19 cellular contexts compared by ENCODE assay signal in genomic region chr3:178289544-178290160, GRCh38.
DNase-seq lines count a peak whose midpoint lies in the region; ATAC-seq and TF ChIP-seq lines count a peak whose summit lies in the region.
"Had no signal": no experiment of that assay in that cellular context is flagged by ENCODE, and none has a peak within 500 bp of the region (broad histone marks: within the 10 kb centered on the region; RNA-seq: fewer than 3 reads in every experiment).

No MANE protein-coding gene starts in this region.

- H3K27ac Mint-ChIP-seq in osteocyte (ENCODE audit: unreplicated experiment) (peak overlapping the region; percentile 29), CD14-positive monocyte (no peak overlapping the region), Calu3 (ENCODE audit: unreplicated experiment) (no peak overlapping the region)
- H3K27ac Mint-ChIP-seq: stimulated activated naive B cell treated with anti-CD40 and anti-IgM and Interleukin-4, amounts not matched to agents 10 μg/mL and 1 μg/mL and 100 μg/mL, for 72 hours had no signal

- BruUV-seq in A673 (replicated peaks; lab: Mats Ljungman, UMichigan) = no TSS peak
- no TSS peak for BruUV-seq in Calu3 (replicated peaks; lab: Mats Ljungman, UMichigan)

- H3K4me1 Mint-ChIP-seq in osteocyte (ENCODE audit: unreplicated experiment) (peaks cover 26% of the 10 kb centered on the region), CD14-positive monocyte (peaks cover 9% of the 10 kb centered on the region), Calu3 (ENCODE audit: low read depth, unreplicated experiment) (no peaks in the 10 kb centered on the region)
- H3K4me1 Mint-ChIP-seq: stimulated activated naive B cell treated with anti-CD40 and anti-IgM and Interleukin-4, amounts not matched to agents 10 μg/mL and 1 μg/mL and 100 μg/mL, for 72 hours had no signal

- no peaks in the 10 kb centered on the region for H3K36me3 ChIP-seq in A673 (ENCODE audit: insufficient read depth, low read length, poor library complexity, severe bottlenecking)
- H3K36me3 ChIP-seq: BE2C had no signal

- CTCF ChIA-PET in A673 (lab: Charles Lee) (no interaction called here), Calu3 (lab: Charles Lee) (no interaction called here)

- peaks cover 3% of the 10 kb centered on the region for H3K9me3 Mint-ChIP-seq in osteocyte (ENCODE audit: unreplicated experiment)
- peaks cover 2 to 18% (median 9%) of the 10 kb centered on the region in 7 donors for H3K9me3 Mint-ChIP-seq in CD14-positive monocyte
- no peaks in the 10 kb centered on the region for H3K9me3 Mint-ChIP-seq in Calu3 (ENCODE audit: low read depth, unreplicated experiment)

- H3K27me3 Mint-ChIP-seq in osteocyte (ENCODE audit: unreplicated experiment) = no peaks in the 10 kb centered on the region
- peaks cover 0 to 1% (median 1%) of the 10 kb centered on the region in 3 donors for H3K27me3 Mint-ChIP-seq in CD14-positive monocyte (ENCODE audit: low read depth in 3 of 3)
- no peaks in the 10 kb centered on the region for H3K27me3 Mint-ChIP-seq in Calu3 (ENCODE audit: unreplicated experiment)

- DNase-seq in MV-4-11 (lab: John Stamatoyannopoulos, UW) (peak; percentile 36), fibroblast of the aortic adventitia (ENCODE audit: low read depth) (peak; percentile 11), osteocyte (ENCODE audit: extremely low spot score, unreplicated experiment) (no peak), CD14-positive monocyte (ENCODE audit: low spot score) (no peak), A673 (ENCODE audit: low spot score) (no peak), Calu3 (no peak)
- DNase-seq in NK-92 treated with Interleukin-12 subunit alpha and Interleukin-12 subunit beta, amount 100 ng/mL, for 24 hours (lab: John Stamatoyannopoulos, UW) = no peak
- DNase-seq: activated CD4-positive, alpha-beta T cell treated with anti-CD3 and anti-CD28 coated beads, Interleukin-2, amount 50 U/mL, for 4 hours; activated effector memory CD4-positive, alpha-beta T cell treated with Interleukin-2 at 50 U/mL for 16 hours; BE2C; GM23248; midbrain; NCI-H526; stimulated activated CD4-positive, alpha-beta T cell treated with anti-CD3 and anti-CD28 coated beads, Interleukin-4, amount 100 ng/mL, for 24 hours; stimulated activated naive B cell treated with anti-CD40 and anti-IgM and Interleukin-4, amounts not matched to agents 10 μg/mL and 1 μg/mL and 100 μg/mL, for 72 hours; T-helper 9 cell had no signal

- H3K4me3 ChIP-seq in fibroblast of the aortic adventitia (ENCODE audit: low read depth, low read length) (no peak overlapping the region), A673 (ENCODE audit: low read depth, low read length, poor library complexity, severe bottlenecking) (no peak overlapping the region)
- H3K4me3 ChIP-seq: body of pancreas, GM23248 had no signal

- no peaks in the 10 kb centered on the region for H3K9me3 ChIP-seq in A673 (ENCODE audit: low read depth, low read length, poor library complexity, severe bottlenecking)
- H3K9me3 ChIP-seq: BE2C, body of pancreas had no signal

- TF ChIP-seq CTCF in fibroblast of the aortic adventitia (IDR thresholded peaks at IDR 0.05; ENCODE audit: insufficient read depth, low read length) (no peak), osteocyte (IDR thresholded peaks at IDR 0.05) (no peak), CD14-positive monocyte (IDR thresholded peaks at IDR 0.05) (no peak), A673 (conservative IDR thresholded peaks at IDR 0.05; ENCODE audit: low read depth, low read length) (no peak), Calu3 (IDR thresholded peaks at IDR 0.05; ENCODE audit: unreplicated experiment) (no peak)

- intact Hi-C loops in CD14-positive monocyte (cut with micrococcal nuclease) (no loop called here), A673 (cut with micrococcal nuclease; ENCODE audit: unreplicated experiment) (no loop called here), Calu3 (cut with micrococcal nuclease; ENCODE audit: unreplicated experiment) (no loop called here)

- H3K27ac ChIP-seq in A673 (ENCODE audit: low read depth, low read length, poor library complexity, severe bottlenecking) = no peak overlapping the region
- H3K27ac ChIP-seq: body of pancreas, GM23248, RWPE1 had no signal

- H3K36me3 Mint-ChIP-seq in osteocyte (ENCODE audit: unreplicated experiment) (no peaks in the 10 kb centered on the region), CD14-positive monocyte (no peaks in the 10 kb centered on the region), Calu3 (ENCODE audit: insufficient read depth, unreplicated experiment) (no peaks in the 10 kb centered on the region)
- H3K36me3 Mint-ChIP-seq: stimulated activated naive B cell treated with anti-CD40 and anti-IgM and Interleukin-4, amounts not matched to agents 10 μg/mL and 1 μg/mL and 100 μg/mL, for 72 hours had no signal

- POLR2A ChIA-PET in A673 (lab: Charles Lee; ENCODE audit: low non-redundant PET) = no interaction called here

- peaks cover 3% of the 10 kb centered on the region for H3K4me1 ChIP-seq in A673 (ENCODE audit: insufficient read depth, low read length, poor library complexity, severe bottlenecking)
- H3K4me1 ChIP-seq: body of pancreas had no signal

- peak; percentile 59 for ATAC-seq in GM18498 (IDR thresholded peaks at IDR 0.05; ENCODE audit: unreplicated experiment)
- ATAC-seq: body of pancreas; stimulated activated naive B cell treated with anti-CD40 and anti-IgM and Interleukin-4, amounts not matched to agents 10 μg/mL and 1 μg/mL and 100 μg/mL, for 72 hours had no signal

- H3K4me3 Mint-ChIP-seq in osteocyte (ENCODE audit: unreplicated experiment) (no peak overlapping the region), CD14-positive monocyte (peak overlapping the region in 1 of 2 donors; percentile 35), Calu3 (ENCODE audit: low read depth, unreplicated experiment) (no peak overlapping the region)
- H3K4me3 Mint-ChIP-seq: stimulated activated naive B cell treated with anti-CD40 and anti-IgM and Interleukin-4, amounts not matched to agents 10 μg/mL and 1 μg/mL and 100 μg/mL, for 72 hours had no signal

- H3K27me3 ChIP-seq in A673 (replicated peaks; ENCODE audit: insufficient read depth, low read depth, low read length, poor library complexity) = no peaks in the 10 kb centered on the region
- H3K27me3 ChIP-seq: BE2C, body of pancreas had no signal

Comparison
In these comparisons a context has a peak if more than half of its experiments do, and no peak if none do; other contexts are left out.
1. DNase-seq: peak in MV-4-11 (single experiment) and fibroblast of the aortic adventitia (single experiment); none in osteocyte (single experiment), CD14-positive monocyte (single experiment), A673 (single experiment), NK-92 treated with Interleukin-12 subunit alpha and Interleukin-12 subunit beta, amount 100 ng/mL, for 24 hours (single experiment) and Calu3 (single experiment).